ENCODE assay signal across 20 cellular contexts in the genomic region with DNA sequence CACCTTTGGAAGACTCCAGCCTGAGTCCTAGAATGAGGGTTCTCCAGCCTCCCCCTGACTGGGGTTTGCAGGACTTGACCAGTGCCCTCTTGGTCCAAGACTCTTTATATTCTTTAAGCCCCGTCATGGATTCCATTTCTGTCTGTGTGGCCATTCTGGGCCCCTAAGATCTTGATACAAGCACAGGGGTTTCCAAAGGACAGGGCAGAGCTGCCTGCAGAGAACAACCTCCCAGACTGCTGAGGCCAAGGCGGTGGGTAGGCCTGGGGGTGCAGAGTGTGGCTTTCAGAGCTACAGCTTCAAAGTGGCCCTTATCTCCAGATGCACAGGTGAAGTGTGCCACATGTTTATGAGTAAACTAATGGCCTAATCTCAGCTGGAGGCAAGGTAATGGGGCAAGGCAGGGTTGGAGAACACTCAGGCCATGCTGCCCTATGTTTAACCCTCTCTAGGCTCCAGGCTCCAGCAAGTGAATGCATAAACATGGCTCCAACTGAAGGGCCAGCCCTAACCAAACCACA. TPM values are rescaled to one million over a fixed set of nuclear protein-coding genes. Genes with fewer than 3 reads are reported as not detected.
DNase-seq lines count a peak whose midpoint lies in the region; ATAC-seq and TF ChIP-seq lines count a peak whose summit lies in the region.
"Had no signal": no experiment of that assay in that cellular context is flagged by ENCODE, and none has a peak within 500 bp of the region (broad histone marks: within the 10 kb centered on the region; RNA-seq: fewer than 3 reads in every experiment).

No MANE protein-coding gene starts in this region.

- no peak for ATAC-seq in IMR-90 (ENCODE audit: low read depth)
- no peak for ATAC-seq in CD4-positive, alpha-beta T cell (ENCODE audit: poor library complexity)

- H3K27ac Mint-ChIP-seq in endodermal cell, result no peak overlapping the region
- H3K27ac Mint-ChIP-seq in CD4-positive, alpha-beta T cell, result no peak overlapping the region
- H3K27ac Mint-ChIP-seq: CD8-positive, alpha-beta memory T cell had no signal

- no peak overlapping the region for H2BK20ac ChIP-seq in IMR-90 (ENCODE audit: low read depth, low read length)

- H2AFZ ChIP-seq in IMR-90 (replicated peaks; ENCODE audit: low read length, poor library complexity), result no peak overlapping the region
- H2AFZ ChIP-seq: GM23248 had no signal

- H3K27ac ChIP-seq in IMR-90 (ENCODE audit: insufficient read depth, low read length), result no peak overlapping the region
- no peak overlapping the region for H3K27ac ChIP-seq in endodermal cell (ENCODE audit: low read depth, low read length)
- H3K27ac ChIP-seq in vagina, result no peak overlapping the region
- no peak overlapping the region for H3K27ac ChIP-seq in CD4-positive, alpha-beta T cell (ENCODE audit: low read depth, low read length)
- H3K27ac ChIP-seq: GM23248 had no signal

- no peaks in the 10 kb centered on the region for H3K4me1 ChIP-seq in IMR-90 (ENCODE audit: control insufficient read depth, insufficient read depth, low read length)
- H3K4me1 ChIP-seq in endodermal cell (ENCODE audit: control insufficient read depth, insufficient read depth, low read length), result no peaks in the 10 kb centered on the region
- no peaks in the 10 kb centered on the region for H3K4me1 ChIP-seq in vagina

- dilution Hi-C loops in IMR-90 (cut with HindIII; ENCODE audit: low sequenced_read_pairs, unreplicated experiment), result no loop called here

- no peak overlapping the region for H2AK5ac ChIP-seq in IMR-90 (ENCODE audit: low read depth, low read length)

- in situ Hi-C loops in IMR-90 (cut with MboI; ENCODE audit: low sequenced_read_pairs), result no loop called here
- in situ Hi-C loops in GM13977 (cut with MboI; ENCODE audit: low pct_unique_long_range_greater_than_20kb, low sequenced_read_pairs, unreplicated experiment), result no loop called here

- no peaks in the 10 kb centered on the region for H3K36me3 Mint-ChIP-seq in endodermal cell (ENCODE audit: low read depth)
- no peaks in the 10 kb centered on the region for H3K36me3 Mint-ChIP-seq in CD4-positive, alpha-beta T cell (ENCODE audit: low read depth)
- H3K36me3 Mint-ChIP-seq: CD8-positive, alpha-beta memory T cell had no signal

- H4K20me1 ChIP-seq in IMR-90 (ENCODE audit: insufficient read depth, low read length), result no peaks in the 10 kb centered on the region

- H3K9me3 ChIP-seq in IMR-90 (ENCODE audit: control insufficient read depth, insufficient read depth, low read length), result no peaks in the 10 kb centered on the region
- H3K9me3 ChIP-seq in endodermal cell (ENCODE audit: control insufficient read depth, low read length), result no peaks in the 10 kb centered on the region
- no peaks in the 10 kb centered on the region for H3K9me3 ChIP-seq in vagina
- no peaks in the 10 kb centered on the region for H3K9me3 ChIP-seq in CD4-positive, alpha-beta T cell (ENCODE audit: control insufficient read depth, low read length)

- H3K9ac ChIP-seq in IMR-90 (ENCODE audit: low read depth, low read length) (no peak overlapping the region), endodermal cell (ENCODE audit: extremely low read depth, low read length, poor library complexity, severe bottlenecking) (no peak overlapping the region)
- H3K9ac ChIP-seq: GM23248 had no signal

- no peak overlapping the region for H2BK15ac ChIP-seq in IMR-90 (ENCODE audit: low read depth, low read length)

- no peak overlapping the region for H3K18ac ChIP-seq in IMR-90 (ENCODE audit: low read depth, low read length)

- no peak overlapping the region for H4K5ac ChIP-seq in IMR-90 (ENCODE audit: low read depth, low read length)

- no peaks in the 10 kb centered on the region for H3K9me1 ChIP-seq in IMR-90 (ENCODE audit: insufficient read depth, low read length)

- TF ChIP-seq RAD21 in IMR-90 (IDR thresholded peaks at IDR 0.05; ENCODE audit: low read length), result no peak

- H4K8ac ChIP-seq in IMR-90 (ENCODE audit: low read depth in 2 of 2, low read length in 2 of 2), result no peak overlapping the region

- no peak overlapping the region for H3K56ac ChIP-seq in IMR-90 (ENCODE audit: extremely low read depth, insufficient read depth, low read length)

- H3K4me2 ChIP-seq in IMR-90 (ENCODE audit: low read depth, low read length), result no peak overlapping the region

- H3K4me3 Mint-ChIP-seq in endodermal cell, result no peak overlapping the region
- no peak overlapping the region for H3K4me3 Mint-ChIP-seq in CD4-positive, alpha-beta T cell
- H3K4me3 Mint-ChIP-seq: CD8-positive, alpha-beta memory T cell had no signal

- BruUV-seq in IMR-90 (replicated peaks; lab: Mats Ljungman, UMichigan), result no TSS peak

- H2BK120ac ChIP-seq in IMR-90 (ENCODE audit: low read depth, low read length), result no peak overlapping the region

- DNase-seq in IMR-90, result no peak
- peak; percentile 15 for DNase-seq in endodermal cell
- DNase-seq in islet precursor cell, result peak; percentile 71
- DNase-seq in vagina (ENCODE audit: extremely low spot score in 2 of 2), result peak; percentile 52 to 61
- DNase-seq in NCI-H526 treated with DMSO at 0.1 percent for 48 hours (lab: John Stamatoyannopoulos, UW), result no peak
- no peak for DNase-seq in GM13977 (ENCODE audit: low spot score)
- no peak for DNase-seq in CD4-positive, alpha-beta T cell
- DNase-seq: C1 segment of cervical spinal cord; CD8-positive, alpha-beta memory T cell; DMS 273 treated with DMSO at 0.1 percent for 48 hours; DMS79; EL; GM23248; H7; HCEC 1CT had no signal

- no peak overlapping the region for H4K91ac ChIP-seq in IMR-90 (ENCODE audit: insufficient read depth, low read depth, low read length)

- H3K23ac ChIP-seq in IMR-90 (ENCODE audit: low read depth, low read length), result no peak overlapping the region

- H3K4ac ChIP-seq in IMR-90 (ENCODE audit: low read depth, low read length), result no peak overlapping the region

- peak overlapping the region; percentile 26 for H2AK9ac ChIP-seq in IMR-90 (replicated peaks; ENCODE audit: low read depth, low read length, poor library complexity)

- WGBS in IMR-90 (ENCODE audit: extremely low coverage in 2 of 2, insufficient read length in 1 of 2), 2 experiments, result 47% methylated on average over 2 of the region's 2 CpGs; no CpG with 5 or more reads in 1 of the 2 experiments
- WGBS in endodermal cell (ENCODE audit: insufficient coverage in 1 of 2, insufficient read length in 1 of 2), 2 experiments, result 83 to 88% methylated on average over 1 to 2 of the region's 2 CpGs

- intact Hi-C loops in IMR-90 (cut with micrococcal nuclease), result no loop called here
- intact Hi-C loops in vagina (cut with DNase I), result no loop called here
- intact Hi-C loops in CD4-positive, alpha-beta T cell (cut with DNase I, micrococcal nuclease), result no loop called here

- no peak for TF ChIP-seq POLR2A in IMR-90 (IDR thresholded peaks at IDR 0.05; ENCODE audit: low read depth, low read length)
- no peak for TF ChIP-seq POLR2A in vagina (IDR thresholded peaks at IDR 0.05)

- POLR2A ChIA-PET in IMR-90 (lab: Charles Lee; ENCODE audit: unreplicated experiment), result no interaction called here
- POLR2A ChIA-PET in CD4-positive, alpha-beta T cell (lab: Charles Lee), result no interaction called here

- peaks cover 6% of the 10 kb centered on the region for H3K27me3 Mint-ChIP-seq in endodermal cell (ENCODE audit: insufficient read depth)
- peaks cover 9% of the 10 kb centered on the region for H3K27me3 Mint-ChIP-seq in CD4-positive, alpha-beta T cell

- no peaks in the 10 kb centered on the region for H3K36me3 ChIP-seq in IMR-90 (ENCODE audit: control insufficient read depth, insufficient read depth, low read length)
- no peaks in the 10 kb centered on the region for H3K36me3 ChIP-seq in endodermal cell (ENCODE audit: control insufficient read depth, insufficient read depth, low read length)
- no peaks in the 10 kb centered on the region for H3K36me3 ChIP-seq in vagina

- no peak overlapping the region for H2BK5ac ChIP-seq in IMR-90 (ENCODE audit: low read depth, low read length, poor library complexity, severe bottlenecking)

- no peaks in the 10 kb centered on the region for H3K27me3 ChIP-seq in IMR-90 (ENCODE audit: control insufficient read depth, insufficient read depth, low read length)
- H3K27me3 ChIP-seq in endodermal cell (ENCODE audit: control insufficient read depth, insufficient read depth, low read length, poor library complexity, severe bottlenecking), result no peaks in the 10 kb centered on the region
- H3K27me3 ChIP-seq in vagina, result no peaks in the 10 kb centered on the region
- no peaks in the 10 kb centered on the region for H3K27me3 ChIP-seq in CD4-positive, alpha-beta T cell (ENCODE audit: control insufficient read depth, insufficient read depth, low read length)

- no peaks in the 10 kb centered on the region for H3K9me3 Mint-ChIP-seq in endodermal cell
- H3K9me3 Mint-ChIP-seq in CD4-positive, alpha-beta T cell, result no peaks in the 10 kb centered on the region
- H3K9me3 Mint-ChIP-seq: CD8-positive, alpha-beta memory T cell had no signal

- H3K14ac ChIP-seq in IMR-90 (replicated peaks; ENCODE audit: low read depth, low read length), result no peak overlapping the region

- no peak for TF ChIP-seq CTCF in IMR-90 (conservative IDR thresholded peaks at IDR 0.05; ENCODE audit: low read depth, low read length)
- no peak for TF ChIP-seq CTCF in endodermal cell (conservative IDR thresholded peaks at IDR 0.05)
- no peak for TF ChIP-seq CTCF in vagina (IDR thresholded peaks at IDR 0.05)
- no peak for TF ChIP-seq CTCF in GM13977 (IDR thresholded peaks at IDR 0.05; ENCODE audit: extremely low read depth, insufficient read depth, missing control alignments)
- TF ChIP-seq CTCF in CD4-positive, alpha-beta T cell (IDR thresholded peaks at IDR 0.05), result no peak

- peaks cover 4% of the 10 kb centered on the region for H3K4me1 Mint-ChIP-seq in endodermal cell
- H3K4me1 Mint-ChIP-seq in CD4-positive, alpha-beta T cell (ENCODE audit: low read depth), result no peaks in the 10 kb centered on the region
- H3K4me1 Mint-ChIP-seq: CD8-positive, alpha-beta memory T cell had no signal

- H3K4me3 ChIP-seq in IMR-90 (ENCODE audit: insufficient read depth, low read depth, low read length) (no peak overlapping the region), endodermal cell (ENCODE audit: low read length) (no peak overlapping the region), vagina (no peak overlapping the region)
- H3K4me3 ChIP-seq: GM23248 had no signal

- H3K79me1 ChIP-seq in IMR-90 (ENCODE audit: low read depth in 1 of 2, low read length in 2 of 2), result no peaks in the 10 kb centered on the region

- CTCF ChIA-PET in IMR-90 (lab: Yijun Ruan, JAX), result no interaction called here
- CTCF ChIA-PET in CD4-positive, alpha-beta T cell (lab: Charles Lee), result no interaction called here

TF ChIP-seq in IMR-90, 13 proteins besides CTCF, POLR2A, EP300 and RAD21 (continues in another document):
- TF ChIP-seq CEBPB (IDR thresholded peaks at IDR 0.05; ENCODE audit: low read depth, low read length) (no peak), FOS (IDR thresholded peaks at IDR 0.05; ENCODE audit: low read depth, low read length) (no peak), MAZ (IDR thresholded peaks at IDR 0.05; ENCODE audit: borderline replicate concordance, low read depth, low read length) (no peak)

RNA-seq across cellular contexts. Expression of gene FOXI1, which starts 32.1 kb away (rescaled TPM):
- total RNA-seq in IMR-90 (2012; rRNA removed) (not detected in 2 replicates), endodermal cell (1 to 10 TPM in 1 of 2 donors, under 1 TPM in 1; 0.44 to 3.5 TPM), vagina (not detected)
- polyA plus RNA-seq in IMR-90 (2012; rRNA removed), result not detected in 2 replicates
- polyA plus RNA-seq in IMR-90 (2012; cell fraction: cytosol; rRNA removed), result not detected in 2 replicates
- not detected in 2 replicates for polyA plus RNA-seq in IMR-90 (2012; cell fraction: nucleus; rRNA removed; ENCODE audit: low replicate concordance)
- 0.18 TPM for polyA plus RNA-seq in endodermal cell (2013, experiment 1 of 2)
- 0.17 TPM for polyA plus RNA-seq in endodermal cell (2013, experiment 2 of 2)
- total RNA-seq in CD4-positive, alpha-beta T cell, result under 1 TPM in 1 of 2 experiments, not detected in 1; 0.28 TPM
- total RNA-seq: A172; A673; CD8-positive, alpha-beta memory T cell; G401; GM23248; H1 had no signal
- polyA plus RNA-seq: BJ; CD8-positive, alpha-beta memory T cell; GM23248; H1 had no signal

Comparison
In these comparisons a context has a peak if more than half of its experiments do, and no peak if none do; other contexts are left out.
1. DNase-seq: peak in endodermal cell (single experiment), islet precursor cell (single experiment) and vagina (2 of 2); none in IMR-90 (single experiment), NCI-H526 treated with DMSO at 0.1 percent for 48 hours (single experiment), GM13977 (single experiment) and CD4-positive, alpha-beta T cell (0 of 10).